In genomic region chr1:32724678-32725594, GRCh38 we compare ENCODE assay signal across 1 cellular context.
A peak's percentile ranks its signal among the peaks of the same experiment; 100 is the strongest.
TF ChIP-seq lines count a peak whose summit lies in the region.

No MANE protein-coding gene starts in this region.

TF ChIP-seq in K562, 482 proteins besides CTCF, POLR2A, EP300 and RAD21 (continued from another document and continues in another):
- TF ChIP-seq ZNF586 (CRISPR knock-in tag; conservative IDR thresholded peaks at IDR 0.05) (no peak), KDM1A (IDR thresholded peaks at IDR 0.05) (peak; percentile 29 to 74; a peak in 2 of 4 replicates), NR2F6 (CRISPR knock-in tag; IDR thresholded peaks at IDR 0.05) (no peak), ZKSCAN1 (IDR thresholded peaks at IDR 0.05; ENCODE audit: low read depth, low read length) (peak; percentile 26; the same call in 1 of the 2 replicates), ZNF583 (CRISPR knock-in tag; IDR thresholded peaks at IDR 0.05) (peak; percentile 78; the same call in 1 of the 2 replicates), TCF3 (CRISPR knock-in tag; IDR thresholded peaks at IDR 0.05) (peak; percentile 81), ETV6 (IDR thresholded peaks at IDR 0.05; ENCODE audit: borderline replicate concordance in 1 of 2, low read depth in 2 of 2, low read length in 1 of 2) (peak; percentile 45 to 63; a peak in 1 of 4 replicates), ETV6 (CRISPR knock-in tag; IDR thresholded peaks at IDR 0.05; ENCODE audit: borderline replicate concordance) (no peak), ESRRA (IDR thresholded peaks at IDR 0.05; ENCODE audit: borderline replicate concordance, low read depth) (peak; percentile 53; the same call in 1 of the 2 replicates), PREB (CRISPR knock-in tag; IDR thresholded peaks at IDR 0.05) (no peak), MAFG (tag; conservative IDR thresholded peaks at IDR 0.05) (peak; percentile 100), MAZ (CRISPR knock-in tag; conservative IDR thresholded peaks at IDR 0.05 in 1 of 2, IDR thresholded peaks at IDR 0.05 in 1 of 2) (peak; percentile 92 to 93), GATAD2A (IDR thresholded peaks at IDR 0.05) (peak; percentile 93), SMAD1 (IDR thresholded peaks at IDR 0.05; ENCODE audit: low read depth, low read length, partially characterized antibody) (peak; percentile 33), FOXK2 (conservative IDR thresholded peaks at IDR 0.05 in 1 of 2, IDR thresholded peaks at IDR 0.05 in 1 of 2; ENCODE audit: low read depth in 2 of 2) (peak in 1 of 2 experiments; percentile 27; a peak in 1 of 4 replicates), TAF1 (IDR thresholded peaks at IDR 0.05; ENCODE audit: control insufficient read depth, extremely low read depth, insufficient read depth, low read length, severe bottlenecking) (no peak), FUS (optimal IDR thresholded peaks at IDR 0.05; ENCODE audit: low read depth, low read length) (no peak), ZNF449 (CRISPR knock-in tag; IDR thresholded peaks at IDR 0.05) (0 out of 2 replicates have a peak, but pooled peaks have one; percentile 5), PCBP2 (IDR thresholded peaks at IDR 0.05; ENCODE audit: low read depth, low read length, poor library complexity, severe bottlenecking) (no peak), ZNF609 (CRISPR knock-in tag; IDR thresholded peaks at IDR 0.05; ENCODE audit: borderline replicate concordance) (peak; percentile 84; the same call in 1 of the 2 replicates), KAT7 (CRISPR knock-in tag; IDR thresholded peaks at IDR 0.05; ENCODE audit: borderline replicate concordance) (no peak), TAL1 (IDR thresholded peaks at IDR 0.05) (peak; percentile 62; the same call in 1 of the 2 replicates), CBX5 (IDR thresholded peaks at IDR 0.05; ENCODE audit: borderline replicate concordance, low read depth) (peak; percentile 46; the same call in 1 of the 2 replicates), ZNF316 (IDR thresholded peaks at IDR 0.05) (peak; percentile 100), TOE1 (IDR thresholded peaks at IDR 0.05; ENCODE audit: borderline replicate concordance) (peak; percentile 60), TOE1 (CRISPR knock-in tag; IDR thresholded peaks at IDR 0.05; ENCODE audit: borderline replicate concordance, low read depth) (0 out of 2 replicates have a peak, but pooled peaks have one; percentile 41), ZNF347 (CRISPR knock-in tag; IDR thresholded peaks at IDR 0.05; ENCODE audit: low read depth) (no peak), MLLT1 (IDR thresholded peaks at IDR 0.05) (no peak), CREM (IDR thresholded peaks at IDR 0.05; ENCODE audit: low read depth) (peak; percentile 52; the same call in 1 of the 2 replicates), L3MBTL2 (IDR thresholded peaks at IDR 0.05) (peak; percentile 90)
- TF ChIP-seq, protein P1, sequence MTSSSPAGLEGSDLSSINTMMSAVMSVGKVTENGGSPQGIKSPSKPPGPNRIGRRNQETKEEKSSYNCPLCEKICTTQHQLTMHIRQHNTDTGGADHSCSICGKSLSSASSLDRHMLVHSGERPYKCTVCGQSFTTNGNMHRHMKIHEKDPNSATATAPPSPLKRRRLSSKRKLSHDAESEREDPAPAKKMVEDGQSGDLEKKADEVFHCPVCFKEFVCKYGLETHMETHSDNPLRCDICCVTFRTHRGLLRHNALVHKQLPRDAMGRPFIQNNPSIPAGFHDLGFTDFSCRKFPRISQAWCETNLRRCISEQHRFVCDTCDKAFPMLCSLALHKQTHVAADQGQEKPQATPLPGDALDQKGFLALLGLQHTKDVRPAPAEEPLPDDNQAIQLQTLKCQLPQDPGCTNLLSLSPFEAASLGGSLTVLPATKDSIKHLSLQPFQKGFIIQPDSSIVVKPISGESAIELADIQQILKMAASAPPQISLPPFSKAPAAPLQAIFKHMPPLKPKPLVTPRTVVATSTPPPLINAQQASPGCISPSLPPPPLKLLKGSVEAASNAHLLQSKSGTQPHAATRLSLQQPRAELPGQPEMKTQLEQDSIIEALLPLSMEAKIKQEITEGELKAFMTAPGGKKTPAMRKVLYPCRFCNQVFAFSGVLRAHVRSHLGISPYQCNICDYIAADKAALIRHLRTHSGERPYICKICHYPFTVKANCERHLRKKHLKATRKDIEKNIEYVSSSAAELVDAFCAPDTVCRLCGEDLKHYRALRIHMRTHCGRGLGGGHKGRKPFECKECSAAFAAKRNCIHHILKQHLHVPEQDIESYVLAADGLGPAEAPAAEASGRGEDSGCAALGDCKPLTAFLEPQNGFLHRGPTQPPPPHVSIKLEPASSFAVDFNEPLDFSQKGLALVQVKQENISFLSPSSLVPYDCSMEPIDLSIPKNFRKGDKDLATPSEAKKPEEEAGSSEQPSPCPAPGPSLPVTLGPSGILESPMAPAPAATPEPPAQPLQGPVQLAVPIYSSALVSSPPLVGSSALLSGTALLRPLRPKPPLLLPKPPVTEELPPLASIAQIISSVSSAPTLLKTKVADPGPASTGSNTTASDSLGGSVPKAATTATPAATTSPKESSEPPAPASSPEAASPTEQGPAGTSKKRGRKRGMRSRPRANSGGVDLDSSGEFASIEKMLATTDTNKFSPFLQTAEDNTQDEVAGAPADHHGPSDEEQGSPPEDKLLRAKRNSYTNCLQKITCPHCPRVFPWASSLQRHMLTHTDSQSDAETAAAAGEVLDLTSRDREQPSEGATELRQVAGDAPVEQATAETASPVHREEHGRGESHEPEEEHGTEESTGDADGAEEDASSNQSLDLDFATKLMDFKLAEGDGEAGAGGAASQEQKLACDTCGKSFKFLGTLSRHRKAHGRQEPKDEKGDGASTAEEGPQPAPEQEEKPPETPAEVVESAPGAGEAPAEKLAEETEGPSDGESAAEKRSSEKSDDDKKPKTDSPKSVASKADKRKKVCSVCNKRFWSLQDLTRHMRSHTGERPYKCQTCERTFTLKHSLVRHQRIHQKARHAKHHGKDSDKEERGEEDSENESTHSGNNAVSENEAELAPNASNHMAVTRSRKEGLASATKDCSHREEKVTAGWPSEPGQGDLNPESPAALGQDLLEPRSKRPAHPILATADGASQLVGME (CRISPR knock-in tag; IDR thresholded peaks at IDR 0.05) = no peak
- TF ChIP-seq, protein P2, sequence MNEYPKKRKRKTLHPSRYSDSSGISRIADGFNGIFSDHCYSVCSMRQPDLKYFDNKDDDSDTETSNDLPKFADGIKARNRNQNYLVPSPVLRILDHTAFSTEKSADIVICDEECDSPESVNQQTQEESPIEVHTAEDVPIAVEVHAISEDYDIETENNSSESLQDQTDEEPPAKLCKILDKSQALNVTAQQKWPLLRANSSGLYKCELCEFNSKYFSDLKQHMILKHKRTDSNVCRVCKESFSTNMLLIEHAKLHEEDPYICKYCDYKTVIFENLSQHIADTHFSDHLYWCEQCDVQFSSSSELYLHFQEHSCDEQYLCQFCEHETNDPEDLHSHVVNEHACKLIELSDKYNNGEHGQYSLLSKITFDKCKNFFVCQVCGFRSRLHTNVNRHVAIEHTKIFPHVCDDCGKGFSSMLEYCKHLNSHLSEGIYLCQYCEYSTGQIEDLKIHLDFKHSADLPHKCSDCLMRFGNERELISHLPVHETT (CRISPR knock-in tag; conservative IDR thresholded peaks at IDR 0.05 in 1 of 2, IDR thresholded peaks at IDR 0.05 in 1 of 2) = peak in 1 of 2 experiments; percentile 77; a peak in 1 of 4 replicates
